21 cellular contexts compared by ENCODE assay signal in the genomic region with DNA sequence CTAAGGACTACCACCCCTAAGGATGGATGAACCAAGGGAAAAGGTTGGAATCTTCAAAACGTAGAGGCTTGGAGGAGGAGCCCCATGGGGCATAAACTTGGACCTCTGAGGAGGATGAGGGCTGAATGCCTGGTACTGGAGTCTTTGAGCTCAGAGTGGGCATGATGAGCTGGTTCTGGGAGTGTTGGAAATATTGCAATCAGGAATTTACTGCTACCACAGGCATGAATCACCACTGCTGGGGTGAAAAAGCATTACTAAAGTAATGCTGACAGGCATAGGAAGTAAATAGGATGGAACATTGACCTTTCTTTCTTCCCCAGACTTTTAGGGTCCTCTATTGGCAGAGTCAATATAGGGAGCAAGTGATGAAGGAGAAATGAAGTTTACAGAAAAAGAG.
A peak's percentile ranks its signal among the peaks of the same experiment; 100 is the strongest.
DNase-seq lines count a peak whose midpoint lies in the region; ATAC-seq, FAIRE-seq and TF ChIP-seq lines count a peak whose summit lies in the region.
"Had no signal": no experiment of that assay in that cellular context is flagged by ENCODE, and none has a peak within 500 bp of the region (broad histone marks: within the 10 kb centered on the region; RNA-seq: fewer than 3 reads in every experiment).

No MANE protein-coding gene starts in this region.

- no peak for ATAC-seq in GM21825 (IDR thresholded peaks at IDR 0.05; ENCODE audit: unreplicated experiment)
- ATAC-seq: activated CD4-positive, CD25-positive, alpha-beta regulatory T cell treated with anti-CD3 and anti-CD28 coated beads, Interleukin-2, amount 50 U/mL, for 24 hours; heart right ventricle; left colon had no signal

- H3K36me3 ChIP-seq in breast epithelium, result no peaks in the 10 kb centered on the region
- no peaks in the 10 kb centered on the region for H3K36me3 ChIP-seq in uterus
- H3K36me3 ChIP-seq: heart right ventricle, transverse colon had no signal

- no peak overlapping the region for H3K27ac Mint-ChIP-seq in MCF 10A (ENCODE audit: low read depth, unreplicated experiment)
- H3K27ac Mint-ChIP-seq: activated naive CD4-positive, alpha-beta T cell treated with anti-CD3 and anti-CD28 coated beads, Interleukin-2, amount 50 U/mL, for 24 hours had no signal

- H3K4me1 ChIP-seq in breast epithelium (no peaks in the 10 kb centered on the region), uterus (no peaks in the 10 kb centered on the region)

- no peaks in the 10 kb centered on the region for H3K9me3 ChIP-seq in breast epithelium
- H3K9me3 ChIP-seq in uterus, result no peaks in the 10 kb centered on the region
- H3K9me3 ChIP-seq: heart right ventricle, transverse colon had no signal

- TF ChIP-seq CTCF in MCF 10A (IDR thresholded peaks at IDR 0.05; ENCODE audit: unreplicated experiment) (no peak), breast epithelium (IDR thresholded peaks at IDR 0.05) (no peak), VCaP (conservative IDR thresholded peaks at IDR 0.05) (no peak), coronary artery (IDR thresholded peaks at IDR 0.05) (no peak), uterus (IDR thresholded peaks at IDR 0.05) (no peak)

- peaks cover 11% of the 10 kb centered on the region for H3K4me1 Mint-ChIP-seq in MCF 10A (ENCODE audit: insufficient read depth, unreplicated experiment)

- H3K9me3 Mint-ChIP-seq in MCF 10A (ENCODE audit: unreplicated experiment), result no peaks in the 10 kb centered on the region
- H3K9me3 Mint-ChIP-seq: activated naive CD4-positive, alpha-beta T cell treated with anti-CD3 and anti-CD28 coated beads, Interleukin-2, amount 50 U/mL, for 24 hours; CD8-positive, alpha-beta memory T cell had no signal

- BruUV-seq in MCF 10A (replicated peaks; lab: Mats Ljungman, UMichigan), result no TSS peak

- FAIRE-seq in islet of Langerhans (lab: Jason Lieb, UNC), result peak; percentile 95

- no peak overlapping the region for H3K4me3 Mint-ChIP-seq in MCF 10A (ENCODE audit: unreplicated experiment)
- H3K4me3 Mint-ChIP-seq: activated naive CD4-positive, alpha-beta T cell treated with anti-CD3 and anti-CD28 coated beads, Interleukin-2, amount 50 U/mL, for 24 hours; CD8-positive, alpha-beta memory T cell had no signal

- TF ChIP-seq POLR2A in breast epithelium (IDR thresholded peaks at IDR 0.05), result no peak
- no peak for TF ChIP-seq POLR2A in uterus (IDR thresholded peaks at IDR 0.05)

- intact Hi-C loops in MCF 10A (cut with micrococcal nuclease) (no loop called here), breast epithelium (cut with DNase I; ENCODE audit: low total_unique reads) (no loop called here), uterus (cut with DNase I; ENCODE audit: low total_unique reads) (no loop called here)

- POLR2A ChIA-PET in MCF 10A (lab: Yijun Ruan, JAX), result interaction anchor here (1.0 kb wide), 1 partner anchor 10 kb away, joined by 5 read pairs; no protein-coding TSS in a partner anchor

- H3K27ac ChIP-seq in breast epithelium, result no peak overlapping the region
- H3K27ac ChIP-seq in VCaP, result peak overlapping the region; percentile 78
- no peak overlapping the region for H3K27ac ChIP-seq in coronary artery
- no peak overlapping the region for H3K27ac ChIP-seq in uterus
- H3K27ac ChIP-seq: heart right ventricle, transverse colon had no signal

- peaks cover 0 to 12% of the 10 kb centered on the region in 2 donors for H3K27me3 ChIP-seq in breast epithelium
- H3K27me3 ChIP-seq in uterus, result no peaks in the 10 kb centered on the region
- H3K27me3 ChIP-seq: transverse colon had no signal

- CTCF ChIA-PET in MCF 10A (lab: Yijun Ruan, JAX), result interaction anchor here (0.6 to 0.9 kb wide), 3 partner anchors 148 to 803 kb away, joined by 3 read pairs; no protein-coding TSS in a partner anchor

- H3K27me3 Mint-ChIP-seq in MCF 10A (ENCODE audit: insufficient read depth, unreplicated experiment), result peaks cover 72% of the 10 kb centered on the region
- H3K27me3 Mint-ChIP-seq: activated naive CD4-positive, alpha-beta T cell treated with anti-CD3 and anti-CD28 coated beads, Interleukin-2, amount 50 U/mL, for 24 hours; CD8-positive, alpha-beta memory T cell; naive B cell had no signal

- no peaks in the 10 kb centered on the region for H3K36me3 Mint-ChIP-seq in MCF 10A (ENCODE audit: insufficient read depth, unreplicated experiment)
- H3K36me3 Mint-ChIP-seq: activated naive CD4-positive, alpha-beta T cell treated with anti-CD3 and anti-CD28 coated beads, Interleukin-2, amount 50 U/mL, for 24 hours; CD8-positive, alpha-beta memory T cell; IgD-negative memory B cell; naive B cell had no signal

- H3K4me3 ChIP-seq in breast epithelium (no peak overlapping the region), coronary artery (no peak overlapping the region), uterus (no peak overlapping the region)
- H3K4me3 ChIP-seq: heart right ventricle, transverse colon had no signal

- DNase-seq in MCF 10A (ENCODE audit: unreplicated experiment) (peak; percentile 28), breast epithelium (ENCODE audit: low spot score in 2 of 2) (no peak), coronary artery (ENCODE audit: low spot score) (no peak), uterus (no peak), globus pallidus (ENCODE audit: low spot score) (no peak)
- DNase-seq: activated CD8-positive, alpha-beta memory T cell treated with anti-CD3 and anti-CD28 coated beads, Interleukin-2, amount 50 U/mL, for 48 hours; CD8-positive, alpha-beta memory T cell; heart right ventricle; left colon; NCI-H1417 treated with DMSO at 0.1 percent for 48 hours; retina; stimulated activated CD4-positive, alpha-beta T cell treated with anti-CD3 and anti-CD28 coated beads, Interleukin-4, amount 100 ng/mL, for 1 hour; SW 1271; transverse colon had no signal
